11 cellular contexts compared by ENCODE assay signal in genomic region chr6:87730310-87730709, GRCh38. TPM values are rescaled to one million over a fixed set of nuclear protein-coding genes. Genes with fewer than 3 reads are reported as not detected.
A peak's percentile ranks its signal among the peaks of the same experiment; 100 is the strongest.
DNase-seq lines count a peak whose midpoint lies in the region; ATAC-seq, FAIRE-seq and TF ChIP-seq lines count a peak whose summit lies in the region.
"Had no signal": no experiment of that assay in that cellular context is flagged by ENCODE, and none has a peak within 500 bp of the region (broad histone marks: within the 10 kb centered on the region; RNA-seq: fewer than 3 reads in every experiment).

No MANE protein-coding gene starts in this region.

- CTCF ChIA-PET in H1 (lab: Charles Lee; ENCODE audit: partially characterized antibody) = no interaction called here

- no peaks in the 10 kb centered on the region; the same call in 1 of the 2 replicates for H3K27me3 Mint-ChIP-seq in HFFc6 (ENCODE audit: insufficient read depth)

- H4K20me1 ChIP-seq in H1 (replicated peaks in 1 of 2; ENCODE audit: control insufficient read depth in 1 of 2, insufficient read depth in 2 of 2, low read length in 2 of 2) = no peaks in the 10 kb centered on the region
- no peaks in the 10 kb centered on the region for H4K20me1 ChIP-seq in smooth muscle cell (ENCODE audit: low read depth)

- no peak overlapping the region for H2BK15ac ChIP-seq in H1 (ENCODE audit: low read length)

- H3K4me2 ChIP-seq in H1 (ENCODE audit: insufficient read depth in 1 of 2, low read depth in 2 of 2, low read length in 2 of 2) = no peak overlapping the region
- H3K4me2 ChIP-seq in smooth muscle cell = no peak overlapping the region

- H3K27me3 ChIP-seq in H1 (replicated peaks in 1 of 4; ENCODE audit: control insufficient read depth in 3 of 4, extremely low read depth in 1 of 4, insufficient read depth in 3 of 4, low read length in 3 of 4) = no peaks in the 10 kb centered on the region
- no peaks in the 10 kb centered on the region for H3K27me3 ChIP-seq in prostate gland (replicated peaks; ENCODE audit: insufficient read depth)
- H3K27me3 ChIP-seq in smooth muscle cell (ENCODE audit: low read depth) = no peaks in the 10 kb centered on the region

- intact Hi-C loops in prostate gland (cut with DNase I) = no loop called here

- TF ChIP-seq RAD21 in H1 (IDR thresholded peaks at IDR 0.05 in 1 of 2, conservative IDR thresholded peaks at IDR 0.05 in 1 of 2; ENCODE audit: low read depth in 2 of 2, low read length in 2 of 2) = no peak

- POLR2A ChIA-PET in H1 (lab: Charles Lee; ENCODE audit: partially characterized antibody) = interaction anchor here (0.7 to 1.9 kb wide), 2 partner anchors 28 to 32 kb away, joined by 3 to 8 read pairs; partner anchors contain the start of gene AKIRIN2

- no peaks in the 10 kb centered on the region for H3K79me1 ChIP-seq in H1 (ENCODE audit: low read depth, low read length)

- H3K14ac ChIP-seq in H1 (ENCODE audit: insufficient read length) = no peak overlapping the region

- no peaks in the 10 kb centered on the region for H3F3A ChIP-seq in smooth muscle cell (ENCODE audit: low read depth)

- no peak for FAIRE-seq in H1 (lab: Jason Lieb, UNC)

- no peak overlapping the region for H3K27ac ChIP-seq in H1 (ENCODE audit: low read depth, low read length)
- no peak overlapping the region for H3K27ac ChIP-seq in prostate gland
- H3K27ac ChIP-seq in smooth muscle cell (ENCODE audit: low read depth) = no peak overlapping the region

- 0 out of 2 replicates have a peak, but pooled peaks cover 2% of the 10 kb centered on the region for H3K36me3 Mint-ChIP-seq in HFFc6 (ENCODE audit: low read depth)

- no peak overlapping the region for H3K4me3 Mint-ChIP-seq in HFFc6

- TF ChIP-seq POLR2A in H1 (IDR thresholded peaks at IDR 0.05; ENCODE audit: control extremely low read depth in 1 of 2, low read depth in 2 of 2, low read length in 2 of 2) (no peak), prostate gland (IDR thresholded peaks at IDR 0.05) (no peak)

- TF ChIP-seq CTCF in HFFc6 (IDR thresholded peaks at IDR 0.05) (no peak), H1 (IDR thresholded peaks at IDR 0.05; ENCODE audit: control extremely low read depth in 1 of 3, insufficient read depth in 1 of 3, low read depth in 1 of 3, low read length in 3 of 3) (no peak), prostate gland (IDR thresholded peaks at IDR 0.05) (no peak), smooth muscle cell (IDR thresholded peaks at IDR 0.05; ENCODE audit: borderline replicate concordance, insufficient read depth, poor library complexity, severe bottlenecking) (no peak)

- ATAC-seq in GM21825 (IDR thresholded peaks at IDR 0.05; ENCODE audit: unreplicated experiment) = no peak

- H4K5ac ChIP-seq in H1 (ENCODE audit: insufficient read length, low read depth, low read length) = no peak overlapping the region

- H3K9me3 ChIP-seq in H1 (ENCODE audit: insufficient read depth in 2 of 2, low read depth in 1 of 2, low read length in 1 of 2) (no peaks in the 10 kb centered on the region), prostate gland (no peaks in the 10 kb centered on the region), smooth muscle cell (replicated peaks; ENCODE audit: low read depth) (no peaks in the 10 kb centered on the region)

- peak; percentile 40 for DNase-seq in HFFc6
- peak; percentile 55 for DNase-seq in NCI-H2196 treated with DMSO at 0.1 percent for 48 hours (lab: John Stamatoyannopoulos, UW; ENCODE audit: unreplicated experiment)
- no peak for DNase-seq in H1 (ENCODE audit: low read depth in 1 of 2, low spot score in 2 of 2)
- DNase-seq in prostate gland (ENCODE audit: low spot score) = peak; percentile 56
- DNase-seq in smooth muscle cell (lab: John Stamatoyannopoulos, UW; ENCODE audit: unreplicated experiment) = no peak
- DNase-seq in NCI-H510A treated with DMSO at 0.1 percent for 48 hours (lab: John Stamatoyannopoulos, UW) = no peak
- no peak for DNase-seq in NCI-H2081 (lab: John Stamatoyannopoulos, UW)
- DNase-seq: activated CD4-positive, alpha-beta T cell treated with anti-CD3 and anti-CD28 coated beads for 1 hour; NCI-H1436 treated with DMSO at 0.1 percent for 48 hours; stimulated activated CD4-positive, alpha-beta T cell treated with anti-CD3 and anti-CD28 coated beads, Interleukin-4, amount 100 ng/mL, for 24 hours had no signal

- H3K79me2 ChIP-seq in H1 (ENCODE audit: control insufficient read depth in 1 of 2, insufficient read depth in 2 of 2, low read length in 2 of 2) = no peaks in the 10 kb centered on the region
- no peaks in the 10 kb centered on the region for H3K79me2 ChIP-seq in smooth muscle cell (ENCODE audit: low read depth)

- no peak overlapping the region for H4K91ac ChIP-seq in H1 (replicated peaks; ENCODE audit: insufficient read length, low read length)

- no peak overlapping the region for H3K56ac ChIP-seq in H1 (replicated peaks; ENCODE audit: insufficient read length, low read depth, low read length)

- H3K36me3 ChIP-seq in H1 (ENCODE audit: control insufficient read depth in 2 of 4, insufficient read depth in 4 of 4, low read length in 3 of 4) (no peaks in the 10 kb centered on the region), prostate gland (no peaks in the 10 kb centered on the region), smooth muscle cell (ENCODE audit: low read depth) (no peaks in the 10 kb centered on the region)

- H2AFZ ChIP-seq in H1 (ENCODE audit: low read length) (peak overlapping the region; percentile 60; the same call in 1 of the 2 replicates), smooth muscle cell (ENCODE audit: low read depth) (no peak overlapping the region)

- no peak overlapping the region for H3K4me3 ChIP-seq in H1 (ENCODE audit: extremely low read depth in 1 of 4, insufficient read depth in 2 of 4, low read depth in 3 of 4, low read length in 4 of 4)
- H3K4me3 ChIP-seq in prostate gland = no peak overlapping the region
- H3K4me3 ChIP-seq in smooth muscle cell = no peak overlapping the region

- no peak overlapping the region for H3K18ac ChIP-seq in H1 (ENCODE audit: extremely low read depth, low read length)

- no peak overlapping the region for H3K4ac ChIP-seq in H1 (replicated peaks; ENCODE audit: insufficient read length, low read depth, low read length)

- WGBS in H1 (ENCODE audit: extremely low coverage in 1 of 2, insufficient coverage in 1 of 2, insufficient read length in 1 of 2, insufficient replicate concordance in 2 of 2, low coverage in 1 of 2, low lambda C conversion rate in 2 of 2, missing lambda C conversion rate in 1 of 2), 2 experiments = 91% methylated on average over 3 of the region's 4 CpGs; no CpG with 5 or more reads in 1 of the 2 experiments
- 45% methylated on average over 4 of the region's 4 CpGs for WGBS in prostate gland
- WGBS in smooth muscle cell (ENCODE audit: low lambda C conversion rate) = 88% methylated on average over 4 of the region's 4 CpGs

- H3K9me3 Mint-ChIP-seq in HFFc6 = no peaks in the 10 kb centered on the region

- H3K9ac ChIP-seq in H1 (replicated peaks in 1 of 4; ENCODE audit: extremely low read depth in 1 of 4, low read depth in 3 of 4, low read length in 3 of 4) (no peak overlapping the region), smooth muscle cell (ENCODE audit: low read depth) (no peak overlapping the region)

- no peak overlapping the region for H2AK5ac ChIP-seq in H1 (ENCODE audit: low read depth, low read length)

- no peak overlapping the region for H2BK120ac ChIP-seq in H1 (replicated peaks; ENCODE audit: low read depth, low read length)

- H3K23ac ChIP-seq in H1 (ENCODE audit: insufficient read length) = no peak overlapping the region

- no peak overlapping the region for H2BK20ac ChIP-seq in H1 (ENCODE audit: low read length)

- no peak overlapping the region; the same call in 1 of the 2 replicates for H4K8ac ChIP-seq in H1 (ENCODE audit: extremely low read depth, insufficient read depth, low read length)

- H2BK5ac ChIP-seq in H1 (ENCODE audit: low read depth, low read length) = no peak overlapping the region

- H3K27ac Mint-ChIP-seq in HFFc6 = no peak overlapping the region

- no peak for TF ChIP-seq EP300 in H1 (IDR thresholded peaks at IDR 0.05; ENCODE audit: borderline replicate concordance in 1 of 2, low read depth in 2 of 2, low read length in 2 of 2)

- no peaks in the 10 kb centered on the region for H3K4me1 ChIP-seq in H1 (replicated peaks in 1 of 4; ENCODE audit: control insufficient read depth in 3 of 4, insufficient read depth in 4 of 4, low read length in 3 of 4)
- peaks cover 2% of the 10 kb centered on the region for H3K4me1 ChIP-seq in prostate gland (replicated peaks)
- no peaks in the 10 kb centered on the region for H3K4me1 ChIP-seq in smooth muscle cell (ENCODE audit: low read depth)

- H3K4me1 Mint-ChIP-seq in HFFc6 (ENCODE audit: low read depth) = peaks cover 52% of the 10 kb centered on the region

- no peak overlapping the region for H2BK12ac ChIP-seq in H1 (ENCODE audit: low read depth, low read length)

- H3K23me2 ChIP-seq in H1 (ENCODE audit: low read depth, low read length) = no peaks in the 10 kb centered on the region

TF ChIP-seq in H1, 55 proteins besides CTCF, POLR2A, EP300 and RAD21:
- no peak for TF ChIP-seq CBX8 (IDR thresholded peaks at IDR 0.05; ENCODE audit: borderline replicate concordance, low read depth, low read length)
TF ChIP-seq in H1: peak in this region for 0.

RNA-seq across cellular contexts. Expression of gene AKIRIN2, which starts 28.3 kb away (rescaled TPM):
- total RNA-seq in HFFc6 (2021; fragmentation: NEBNext Ultra II Directional; extraction: Animal tissue kit (Norgen Biotek cat#: 25700)) = 10 to 100 TPM; 47.0 to 63.1 (median 55.8) TPM
- 75.3 and 77.2 TPM in 2 replicates for total RNA-seq in H1 (2021; fragmentation: NEBNext Ultra II Directional; extraction: Animal tissue kit (Norgen Biotek cat#: 25700))
- polyA plus RNA-seq in H1 (2011; rRNA removed) (35.6 and 49.6 TPM in 2 replicates), smooth muscle cell (50.5 and 60.3 TPM in 2 replicates)
- 28.4 TPM for polyA plus RNA-seq in H1 (2011; cell fraction: cytosol; rRNA removed)
- polyA plus RNA-seq in H1 (2011; cell fraction: nucleus; rRNA removed) = 29.7 TPM
- polyA plus RNA-seq in H1 (2012, experiment 1 of 2) = 50.5 to 55.5 TPM (median 52.0 TPM) in 4 replicates
- polyA plus RNA-seq in H1 (2012, experiment 2 of 2) = 39.5 TPM
- 67.3 TPM for polyA plus RNA-seq in H1 (2013, experiment 1 of 2)
- 68.1 TPM for polyA plus RNA-seq in H1 (2013, experiment 2 of 2)
- 14.0 and 18.9 TPM in 2 replicates for polyA minus RNA-seq in H1 (2011; rRNA and poly(A)+ RNA removed)
- 39.8 TPM for polyA minus RNA-seq in H1 (2011; cell fraction: cytosol; rRNA and poly(A)+ RNA removed)
- polyA minus RNA-seq in H1 (2011; cell fraction: nucleus; rRNA and poly(A)+ RNA removed) = 38.9 TPM
- total RNA-seq in prostate gland (10 to 100 TPM; 28.4 to 44.1 TPM), smooth muscle cell (29.5 and 29.6 TPM in 2 replicates)

Comparison
In these comparisons a context has a peak if more than half of its experiments do, and no peak if none do; other contexts are left out.
1. DNase-seq: peak in HFFc6 (single experiment), NCI-H2196 treated with DMSO at 0.1 percent for 48 hours (single experiment) and prostate gland (single experiment); none in H1 (0 of 2), smooth muscle cell (single experiment), NCI-H510A treated with DMSO at 0.1 percent for 48 hours (single experiment) and NCI-H2081 (0 of 2).